ENCODE assay signal across 8 cellular contexts in the genomic region with DNA sequence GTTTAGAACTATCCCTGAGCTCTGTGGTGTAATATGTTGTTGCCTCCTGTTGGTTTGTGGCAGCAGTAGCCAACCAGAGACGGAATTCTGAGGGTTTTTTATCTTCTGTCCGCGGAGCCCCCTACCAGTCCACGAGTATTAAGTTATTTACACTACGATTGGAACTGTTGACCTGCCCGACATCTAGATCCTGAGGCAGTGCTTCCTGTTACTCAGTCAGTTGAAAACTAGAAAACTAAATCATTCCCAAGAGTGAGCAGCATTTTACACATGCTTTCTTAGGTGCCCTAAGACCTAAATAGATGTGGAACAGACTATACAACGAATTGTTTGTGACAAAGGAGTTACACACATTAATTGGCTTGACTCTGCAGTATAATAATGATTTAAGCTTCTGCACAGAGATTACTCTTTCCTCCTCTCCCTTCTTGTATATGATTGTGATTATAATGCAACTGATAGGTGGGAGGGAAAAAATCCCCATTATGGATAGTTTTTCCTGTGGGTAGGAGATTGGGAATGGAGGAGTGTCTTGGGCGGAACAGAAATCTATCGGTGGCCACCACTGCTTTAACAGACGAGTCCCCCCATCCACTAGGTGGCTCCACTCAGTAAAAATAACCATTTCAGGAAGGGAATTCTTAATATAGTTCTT. TPM values are rescaled to one million over a fixed set of nuclear protein-coding genes. Genes with fewer than 3 reads are reported as not detected.
DNase-seq lines count a peak whose midpoint lies in the region; ATAC-seq, FAIRE-seq and TF ChIP-seq lines count a peak whose summit lies in the region.

No MANE protein-coding gene starts in this region.

- POLR2A ChIA-PET in A549 (lab: Yijun Ruan, JAX) (interaction anchor here (0.6 to 2.5 kb wide), 9 partner anchors 13 to 229 kb away, joined by 3 to 22 read pairs (median 4); no protein-coding TSS in a partner anchor), HepG2 (lab: Yijun Ruan, JAX) (interaction anchor here (0.8 to 2.9 kb wide), 31 partner anchors 9 to 232 kb away, joined by 3 to 66 read pairs (median 6); a partner anchor contains a TSS)

- H3K27ac ChIP-seq in A549, result peak overlapping the region; percentile 97 to 100
- peak overlapping the region; percentile 85 for H3K27ac ChIP-seq in SU-DHL-6 (ENCODE audit: low read depth, low read length)
- H3K27ac ChIP-seq in caudate nucleus (ENCODE audit: low read depth, low read length), result peak overlapping the region; percentile 96
- peak overlapping the region; percentile 96 for H3K27ac ChIP-seq in HepG2 (ENCODE audit: extremely low read length, insufficient read depth, low read length)

- no peaks in the 10 kb centered on the region for H3K27me3 ChIP-seq in SU-DHL-6 (ENCODE audit: low read length)
- no peaks in the 10 kb centered on the region; a peak in 1 of 5 replicates for H3K27me3 ChIP-seq in HepG2 (ENCODE audit: control insufficient read depth in 1 of 2, insufficient read depth in 2 of 2, low read length in 2 of 2)

- H3K9me3 ChIP-seq in A549, result no peaks in the 10 kb centered on the region
- no peaks in the 10 kb centered on the region for H3K9me3 ChIP-seq in SU-DHL-6 (ENCODE audit: insufficient read depth, low read length)
- H3K9me3 ChIP-seq in HepG2 (ENCODE audit: low read length), result no peaks in the 10 kb centered on the region

- peaks cover 35% of the 10 kb centered on the region for H4K20me1 ChIP-seq in SU-DHL-6 (ENCODE audit: low read depth, low read length)
- peaks cover 53% of the 10 kb centered on the region for H4K20me1 ChIP-seq in HepG2 (ENCODE audit: insufficient read depth, low read length)

- TF ChIP-seq POLR2A in A549 (IDR thresholded peaks at IDR 0.05; ENCODE audit: low read length), result no peak
- no peak; a peak in 1 of 4 replicates for TF ChIP-seq POLR2A in HepG2 (IDR thresholded peaks at IDR 0.05; ENCODE audit: insufficient read depth in 1 of 2, low read depth in 2 of 2, low read length in 2 of 2)

- in situ Hi-C loops in HepG2 (cut with HindIII; ENCODE audit: extremely low pct_ligation_motif_present, low pct_unique_long_range_greater_than_20kb), result loop anchor here (5.0 kb wide), 3 partner anchors 57 to 222 kb away; no protein-coding TSS in a partner anchor

- peak; percentile 18 to 44; a peak in 2 of 5 replicates for TF ChIP-seq RAD21 in A549 (conservative IDR thresholded peaks at IDR 0.05 in 1 of 2, IDR thresholded peaks at IDR 0.05 in 1 of 2)
- peak; percentile 16; the same call in 1 of the 2 replicates for TF ChIP-seq RAD21 in HepG2 (CRISPR knock-in tag; IDR thresholded peaks at IDR 0.05)

- H2AFZ ChIP-seq in SU-DHL-6 (ENCODE audit: low read depth, low read length, severe bottlenecking) (peak overlapping the region; percentile 43), HepG2 (ENCODE audit: low read length) (no peak overlapping the region)

- DNase-seq in A549 (ENCODE audit: low read depth in 1 of 2, low spot score in 1 of 2) (peak in 1 of 2 experiments; percentile 84), NAMALWA (ENCODE audit: low spot score) (peak; percentile 76), caudate nucleus (lab: John Stamatoyannopoulos, UW) (peak in 1 of 61 donors; percentile 4), HepG2 (ENCODE audit: low spot score) (peak; percentile 87), DMS79 (lab: John Stamatoyannopoulos, UW) (no peak)
- no peak for DNase-seq in stimulated activated naive B cell treated with anti-CD40 and anti-IgM and Interleukin-4, amounts not matched to agents 10 μg/mL and 1 μg/mL and 100 μg/mL, for 72 hours

- H3K79me2 ChIP-seq in SU-DHL-6 (ENCODE audit: insufficient read depth, low read length) (peaks cover 47% of the 10 kb centered on the region), HepG2 (ENCODE audit: insufficient read depth, low read length) (peaks cover 94% of the 10 kb centered on the region)

- H3K4me3 Mint-ChIP-seq in stimulated activated naive B cell treated with anti-CD40 and anti-IgM and Interleukin-4, amounts not matched to agents 10 μg/mL and 1 μg/mL and 100 μg/mL, for 72 hours, result peak overlapping the region; percentile 90 to 92

- no peaks in the 10 kb centered on the region for H3K27me3 Mint-ChIP-seq in stimulated activated naive B cell treated with anti-CD40 and anti-IgM and Interleukin-4, amounts not matched to agents 10 μg/mL and 1 μg/mL and 100 μg/mL, for 72 hours

- H3K36me3 ChIP-seq in SU-DHL-6 (ENCODE audit: low read length) (peaks cover 25% of the 10 kb centered on the region), HepG2 (replicated peaks in 1 of 2; ENCODE audit: control insufficient read depth in 1 of 2, insufficient read depth in 2 of 2, low read length in 2 of 2) (peaks cover 8 to 27% of the 10 kb centered on the region in 2 experiments)

- intact Hi-C loops in HepG2 (cut with micrococcal nuclease; ENCODE audit: unreplicated experiment), result loop anchor here (1.0 to 2.0 kb wide), 5 partner anchors 47 to 229 kb away; no protein-coding TSS in a partner anchor

- peak overlapping the region; percentile 98 for H3K27ac Mint-ChIP-seq in stimulated activated naive B cell treated with anti-CD40 and anti-IgM and Interleukin-4, amounts not matched to agents 10 μg/mL and 1 μg/mL and 100 μg/mL, for 72 hours

- WGBS in A549 (ENCODE audit: missing lambda C conversion rate), result 4% methylated on average over 8 of the region's 10 CpGs
- WGBS in HepG2 (ENCODE audit: low lambda C conversion rate), result 0% methylated on average over 10 of the region's 10 CpGs

- peaks cover 13% of the 10 kb centered on the region; the same call in 1 of the 2 replicates for H3F3A ChIP-seq in SU-DHL-6 (ENCODE audit: insufficient read depth)

- H3K36me3 Mint-ChIP-seq in stimulated activated naive B cell treated with anti-CD40 and anti-IgM and Interleukin-4, amounts not matched to agents 10 μg/mL and 1 μg/mL and 100 μg/mL, for 72 hours, result peaks cover 5 to 21% of the 10 kb centered on the region in 2 donors

- H3K4me3 ChIP-seq in A549 (peak overlapping the region; percentile 54), GM12875 (ENCODE audit: low read depth, low read length) (peak overlapping the region; percentile 74), SU-DHL-6 (ENCODE audit: insufficient read depth, low read length, poor library complexity, severe bottlenecking) (peak overlapping the region; percentile 94), HepG2 (replicated peaks in 1 of 3; ENCODE audit: insufficient read depth in 1 of 3, low read depth in 2 of 3, low read length in 3 of 3) (peak overlapping the region; percentile 78 to 95 (median 89))

- H3K9me2 ChIP-seq in SU-DHL-6 (replicated peaks; ENCODE audit: insufficient read depth, low read length), result no peaks in the 10 kb centered on the region

- CTCF ChIA-PET in A549 (lab: Yijun Ruan, JAX) (interaction anchor here (0.7 to 2.0 kb wide), 21 partner anchors 10 to 256 kb away, joined by 3 to 13 read pairs (median 4); no protein-coding TSS in a partner anchor), HepG2 (lab: Yijun Ruan, JAX; ENCODE audit: low intra/inter-chr PET ratio, low total read pairs) (interaction anchor here (0.7 to 2.9 kb wide), 4 partner anchors 24 to 266 kb away, joined by 3 to 32 read pairs (median 6); no protein-coding TSS in a partner anchor)

- peak; percentile 65 for TF ChIP-seq CTCF in A549 (IDR thresholded peaks at IDR 0.05)
- TF ChIP-seq CTCF in GM12875 (IDR thresholded peaks at IDR 0.05; ENCODE audit: borderline replicate concordance, insufficient read depth, low read depth, low read length), result peak; percentile 58
- peak; percentile 63 for TF ChIP-seq CTCF in SU-DHL-6 (IDR thresholded peaks at IDR 0.05; ENCODE audit: insufficient read depth, low read length, poor library complexity, severe bottlenecking)
- peak; percentile 81 for TF ChIP-seq CTCF in HepG2 (CRISPR knock-in tag; IDR thresholded peaks at IDR 0.05)

- no peaks in the 10 kb centered on the region for H3K9me3 Mint-ChIP-seq in stimulated activated naive B cell treated with anti-CD40 and anti-IgM and Interleukin-4, amounts not matched to agents 10 μg/mL and 1 μg/mL and 100 μg/mL, for 72 hours

- H3K4me1 ChIP-seq in A549, result peaks cover 45% of the 10 kb centered on the region
- H3K4me1 ChIP-seq in HepG2 (ENCODE audit: insufficient read depth, low read length), result peaks cover 47% of the 10 kb centered on the region

- FAIRE-seq in A549 (lab: Jason Lieb, UNC), result no peak
- no peak for FAIRE-seq in HepG2 (lab: Jason Lieb, UNC)

- TSS peak; percentile 48 for BruUV-seq in HepG2 (replicated peaks; lab: Mats Ljungman, UMichigan)

- peak overlapping the region; percentile 99 for H3K9ac ChIP-seq in SU-DHL-6 (ENCODE audit: low read length)
- H3K9ac ChIP-seq in HepG2 (ENCODE audit: insufficient read depth, low read depth, low read length), result peak overlapping the region; percentile 99

- TF ChIP-seq EP300 in A549 (IDR thresholded peaks at IDR 0.05), result no peak
- peak in 1 of 2 experiments; percentile 51; a peak in 1 of 4 replicates for TF ChIP-seq EP300 in HepG2 (IDR thresholded peaks at IDR 0.05; ENCODE audit: low read depth in 2 of 2, low read length in 2 of 2)
- no peak for TF ChIP-seq EP300 in HepG2 (CRISPR knock-in tag; IDR thresholded peaks at IDR 0.05; ENCODE audit: borderline replicate concordance)

- peaks cover 9 to 21% of the 10 kb centered on the region in 2 donors for H3K4me1 Mint-ChIP-seq in stimulated activated naive B cell treated with anti-CD40 and anti-IgM and Interleukin-4, amounts not matched to agents 10 μg/mL and 1 μg/mL and 100 μg/mL, for 72 hours

- peak overlapping the region; percentile 78 for H3K4me2 ChIP-seq in A549
- H3K4me2 ChIP-seq in SU-DHL-6 (ENCODE audit: low read depth, low read length, poor library complexity, severe bottlenecking), result peak overlapping the region; percentile 86
- H3K4me2 ChIP-seq in HepG2 (ENCODE audit: low read depth, low read length), result peak overlapping the region; percentile 73

- ATAC-seq in A549 (peak; percentile 5 to 43; a peak in 3 of 6 replicates), HepG2 (peak; percentile 33)
- peak in 1 of 2 donors; percentile 5 for ATAC-seq in stimulated activated naive B cell treated with anti-CD40 and anti-IgM and Interleukin-4, amounts not matched to agents 10 μg/mL and 1 μg/mL and 100 μg/mL, for 72 hours (replicated peaks)

RNA-seq across cellular contexts. Expression of a gene that starts 1.7 kb away (rescaled TPM):
- 220 and 333 TPM in 2 replicates for polyA plus RNA-seq in A549 (2011; rRNA removed)
- 29.5 and 36.6 TPM in 2 replicates for polyA plus RNA-seq in A549 (2012; cell fraction: cytosol; rRNA removed)
- polyA plus RNA-seq in A549 (2012; cell fraction: nucleus; rRNA removed), result 3.5 and 15.9 TPM in 2 replicates
- polyA plus RNA-seq in A549 (2017; fragmentation: RNase III; extraction: RNeasy Plus Mini Kit Qiagen cat#74134 plus additional on column Dnase treatment), result 152 to 179 TPM (median 166 TPM) in 3 replicates
- 95.2 and 105 TPM in 2 replicates for polyA minus RNA-seq in A549 (2011; rRNA and poly(A)+ RNA removed)
- 376 and 681 TPM in 2 replicates for total RNA-seq in HepG2 (2016; rRNA removed; fragmentation: Illumina TruSeq; extraction: Trizol)
- total RNA-seq in HepG2 (2016; cell fraction: cytosol; rRNA removed; fragmentation: Illumina TruSeq; extraction: Trizol; ENCODE audit: low read depth), result 72.5 and 82.8 TPM in 2 replicates
- 381 and 654 TPM in 2 replicates for total RNA-seq in HepG2 (2016; cell fraction: insoluble cytoplasmic fraction; rRNA removed; fragmentation: Illumina TruSeq; extraction: Trizol)
- total RNA-seq in HepG2 (2016; cell fraction: membrane; rRNA removed; fragmentation: Illumina TruSeq; extraction: Trizol), result 431 TPM in 2 replicates
- total RNA-seq in HepG2 (2016; cell fraction: nucleus; rRNA removed; fragmentation: Illumina TruSeq; extraction: Trizol), result 336 and 365 TPM in 2 replicates
- 127 and 141 TPM in 2 replicates for polyA plus RNA-seq in HepG2 (2011; rRNA removed)
- 61.2 and 126 TPM in 2 replicates for polyA plus RNA-seq in HepG2 (2011; cell fraction: cytosol; rRNA removed)
- polyA plus RNA-seq in HepG2 (2011; cell fraction: nucleus; rRNA removed), result 48.0 and 68.5 TPM in 2 replicates
- 273 TPM in 2 replicates for polyA plus RNA-seq in HepG2 (2012)
- 53.9 and 75.2 TPM in 2 replicates for polyA plus RNA-seq in HepG2 (2016; cell fraction: cytosol; fragmentation: Illumina TruSeq; extraction: Trizol; ENCODE audit: low read depth)
- 710 and 726 TPM in 2 replicates for polyA plus RNA-seq in HepG2 (2016; cell fraction: insoluble cytoplasmic fraction; fragmentation: Illumina TruSeq; extraction: Trizol; ENCODE audit: low read depth)
- polyA plus RNA-seq in HepG2 (2016; cell fraction: membrane; fragmentation: Illumina TruSeq; extraction: Trizol; ENCODE audit: low read depth), result 254 and 286 TPM in 2 replicates
- 411 and 435 TPM in 2 replicates for polyA plus RNA-seq in HepG2 (2016; cell fraction: nucleus; fragmentation: Illumina TruSeq; extraction: Trizol; ENCODE audit: insufficient read depth, low read depth)
- polyA minus RNA-seq in HepG2 (2011; rRNA and poly(A)+ RNA removed; ENCODE audit: low replicate concordance), result 36.0 and 84.0 TPM in 2 replicates
- 187 and 229 TPM in 2 replicates for polyA minus RNA-seq in HepG2 (2011; cell fraction: cytosol; rRNA and poly(A)+ RNA removed)
- 195 and 232 TPM in 2 replicates for polyA minus RNA-seq in HepG2 (2011; cell fraction: nucleus; rRNA and poly(A)+ RNA removed)

Comparison
In these comparisons a context has a peak if more than half of its experiments do, and no peak if none do; other contexts are left out.
1. DNase-seq: peak in NAMALWA (single experiment) and HepG2 (single experiment); none in stimulated activated naive B cell treated with anti-CD40 and anti-IgM and Interleukin-4, amounts not matched to agents 10 μg/mL and 1 μg/mL and 100 μg/mL, for 72 hours (single experiment) and DMS79 (single experiment).
2. Peak in every context shown above with its lines, with median percentiles within 50 percentile points of each other: H3K27ac ChIP-seq, H3K4me2 ChIP-seq, H3K4me3 ChIP-seq and CTCF ChIP-seq.